ENCODE assay signal across 1 cellular context in the genomic region with DNA sequence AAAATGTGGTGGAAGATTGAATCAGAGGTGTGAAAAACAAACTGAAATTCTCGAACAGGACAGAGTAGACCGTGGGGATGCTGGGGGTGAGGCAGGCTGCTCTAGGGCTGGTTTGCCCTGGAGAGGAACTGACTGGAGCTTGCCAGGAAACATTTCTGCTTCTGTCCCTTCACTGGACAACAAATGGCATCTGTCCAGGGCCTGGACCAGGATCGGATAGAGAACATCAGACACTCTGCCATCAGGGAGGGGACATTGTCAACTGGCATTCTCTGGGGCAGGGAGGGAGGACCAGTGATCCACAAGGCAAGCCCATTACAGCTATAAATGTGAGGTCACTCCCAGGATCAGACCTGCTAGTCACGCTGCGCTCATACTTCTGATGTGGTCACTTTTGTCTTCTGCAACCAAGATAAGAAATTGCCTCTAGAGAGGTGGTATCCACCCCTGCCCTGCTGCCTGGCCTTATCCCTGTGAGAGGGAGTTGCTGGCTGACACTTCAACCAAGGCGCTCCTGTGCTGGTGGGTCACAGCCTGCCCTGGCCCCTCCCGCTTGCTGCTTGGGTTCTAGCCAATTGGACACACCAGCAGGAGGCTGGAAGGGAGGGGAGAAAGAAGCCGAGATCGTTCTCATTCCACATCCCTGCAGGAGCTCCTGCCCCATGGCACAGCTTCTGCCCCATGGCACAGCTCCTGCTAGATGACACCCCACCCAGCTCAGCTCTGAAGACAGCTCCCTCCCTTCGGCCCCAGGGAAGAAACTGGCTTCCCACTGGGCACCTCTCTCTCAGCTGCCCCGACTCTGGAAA.
TF ChIP-seq lines count a peak whose summit lies in the region.

No MANE protein-coding gene starts in this region.

TF ChIP-seq in SK-N-SH, 30 proteins besides CTCF, POLR2A, EP300 and RAD21 (continued from another document):
- TF ChIP-seq, protein P1, sequence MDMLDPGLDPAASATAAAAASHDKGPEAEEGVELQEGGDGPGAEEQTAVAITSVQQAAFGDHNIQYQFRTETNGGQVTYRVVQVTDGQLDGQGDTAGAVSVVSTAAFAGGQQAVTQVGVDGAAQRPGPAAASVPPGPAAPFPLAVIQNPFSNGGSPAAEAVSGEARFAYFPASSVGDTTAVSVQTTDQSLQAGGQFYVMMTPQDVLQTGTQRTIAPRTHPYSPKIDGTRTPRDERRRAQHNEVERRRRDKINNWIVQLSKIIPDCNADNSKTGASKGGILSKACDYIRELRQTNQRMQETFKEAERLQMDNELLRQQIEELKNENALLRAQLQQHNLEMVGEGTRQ (IDR thresholded peaks at IDR 0.05; ENCODE audit: borderline replicate concordance, low read depth, low read length), result no peak
- TF ChIP-seq RXRA (IDR thresholded peaks at IDR 0.05; ENCODE audit: borderline replicate concordance, low read depth), result no peak
